12 cellular contexts compared by ENCODE assay signal in genomic region chr11:83161610-83162199, GRCh38. TPM values are rescaled to one million over a fixed set of nuclear protein-coding genes. Genes with fewer than 3 reads are reported as not detected.
DNase-seq lines count a peak whose midpoint lies in the region; ATAC-seq, FAIRE-seq and TF ChIP-seq lines count a peak whose summit lies in the region.
"Had no signal": no experiment of that assay in that cellular context is flagged by ENCODE, and none has a peak within 500 bp of the region (broad histone marks: within the 10 kb centered on the region; RNA-seq: fewer than 3 reads in every experiment).

No MANE protein-coding gene starts in this region.

- peaks cover 80% of the 10 kb centered on the region for H3K36me3 Mint-ChIP-seq in effector memory CD8-positive, alpha-beta T cell (ENCODE audit: insufficient read depth)

- TF ChIP-seq CTCF in PC-3 (conservative IDR thresholded peaks at IDR 0.05; ENCODE audit: low read depth, low read length) (no peak), psoas muscle (IDR thresholded peaks at IDR 0.05) (no peak)

- no peak overlapping the region for H2AFZ ChIP-seq in PC-3 (ENCODE audit: low read length)

- ATAC-seq in PC-3 (no peak), psoas muscle (no peak), Right ventricle myocardium inferior (no peak)
- ATAC-seq in effector memory CD8-positive, alpha-beta T cell (replicated peaks): no peak
- ATAC-seq: body of pancreas had no signal

- in situ Hi-C loops in ACHN (cut with HindIII; ENCODE audit: low pct_ligation_motif_present, low pct_unique_long_range_greater_than_20kb, low sequenced_read_pairs): no loop called here

- DNase-seq in GM18507 (ENCODE audit: extremely low spot score, insufficient read length, low read depth) (no peak), PC-3 (no peak), psoas muscle (no peak), ACHN (no peak), cortex of kidney (lab: John Stamatoyannopoulos, UW) (no peak), Right ventricle myocardium inferior (ENCODE audit: missing footprints) (no peak)
- no peak for DNase-seq in effector memory CD8-positive, alpha-beta T cell
- no peak for DNase-seq in stimulated activated CD4-positive, alpha-beta T cell treated with anti-CD3 and anti-CD28 coated beads, Interleukin-15, amount 100 ng/mL, for 24 hours
- DNase-seq: activated CD4-positive, CD25-positive, alpha-beta regulatory T cell; body of pancreas had no signal

- H3K4me3 ChIP-seq in PC-3 (ENCODE audit: low read length): no peak overlapping the region
- H3K4me3 ChIP-seq in psoas muscle: peak overlapping the region; percentile 94
- H3K4me3 ChIP-seq: body of pancreas had no signal

- peak overlapping the region; percentile 88 for H3K4me2 ChIP-seq in PC-3 (ENCODE audit: low read length)

- H3K9me2 ChIP-seq in PC-3 (replicated peaks; ENCODE audit: low read length): no peaks in the 10 kb centered on the region

- BruUV-seq in PC-3 (replicated peaks; lab: Mats Ljungman, UMichigan): no TSS peak

- no peaks in the 10 kb centered on the region for H3K9me3 Mint-ChIP-seq in effector memory CD8-positive, alpha-beta T cell

- H3K27me3 ChIP-seq in PC-3 (ENCODE audit: low read length) (no peaks in the 10 kb centered on the region), psoas muscle (ENCODE audit: insufficient read depth in 3 of 3, low read length in 2 of 3) (no peaks in the 10 kb centered on the region)
- H3K27me3 ChIP-seq: body of pancreas had no signal

- CTCF ChIA-PET in PC-3 (lab: Charles Lee): no interaction called here

- H4K20me1 ChIP-seq in PC-3 (ENCODE audit: low read length): peaks cover 50% of the 10 kb centered on the region

- no peak overlapping the region for H3K9ac ChIP-seq in PC-3 (ENCODE audit: low read length)

- intact Hi-C loops in PC-3 (cut with micrococcal nuclease) (no loop called here), psoas muscle (cut with DNase I) (no loop called here), Right ventricle myocardium inferior (cut with DNase I) (no loop called here)

- FAIRE-seq in GM18507 (lab: Jason Lieb, UNC): peak; percentile 59
- FAIRE-seq: frontal cortex had no signal

- peaks cover 10% of the 10 kb centered on the region for H3F3A ChIP-seq in PC-3 (ENCODE audit: low read length, unreplicated experiment)

- H3K9me3 ChIP-seq in PC-3 (ENCODE audit: low read length) (no peaks in the 10 kb centered on the region), psoas muscle (no peaks in the 10 kb centered on the region)
- H3K9me3 ChIP-seq: body of pancreas, thoracic aorta had no signal

- H3K79me2 ChIP-seq in PC-3 (ENCODE audit: low read length): peaks cover 95% of the 10 kb centered on the region

- H3K27ac Mint-ChIP-seq in effector memory CD8-positive, alpha-beta T cell: peak overlapping the region; percentile 77 to 99

- POLR2A ChIA-PET in PC-3 (lab: Charles Lee; ENCODE audit: unreplicated experiment): interaction anchor here (0.6 kb wide), 1 partner anchor 145 kb away, joined by 3 read pairs; no protein-coding TSS in a partner anchor

- peaks cover 15% of the 10 kb centered on the region for H3K4me1 ChIP-seq in PC-3 (ENCODE audit: insufficient read depth, low read length)
- peaks cover 41% of the 10 kb centered on the region for H3K4me1 ChIP-seq in psoas muscle

- H3K4me3 Mint-ChIP-seq in effector memory CD8-positive, alpha-beta T cell: peak overlapping the region; percentile 96 to 100

- H3K27ac ChIP-seq in PC-3 (ENCODE audit: low read length): no peak overlapping the region
- peak overlapping the region; percentile 13 for H3K27ac ChIP-seq in psoas muscle

- H3K36me3 ChIP-seq in PC-3 (ENCODE audit: low read depth, low read length): peaks cover 67% of the 10 kb centered on the region
- H3K36me3 ChIP-seq in psoas muscle (ENCODE audit: insufficient read depth in 1 of 2, low read depth in 1 of 2): peaks cover 3 to 60% of the 10 kb centered on the region in 2 donors

- peaks cover 30 to 56% of the 10 kb centered on the region in 2 donors for H3K4me1 Mint-ChIP-seq in effector memory CD8-positive, alpha-beta T cell (ENCODE audit: low read depth in 2 of 2)

- WGBS in psoas muscle, 3 donors: 30 to 34% (median 30%) methylated on average over 1 of the region's 1 CpG

- H3K27me3 Mint-ChIP-seq in effector memory CD8-positive, alpha-beta T cell: no peaks in the 10 kb centered on the region

RNA-seq across cellular contexts. Expression of gene PCF11, which starts 4.8 kb away (rescaled TPM):
- total RNA-seq in PC-3 (2014; rRNA removed): 41.7 and 42.1 TPM in 2 replicates
- 10 to 100 TPM; 31.4 to 57.4 (median 47.3) TPM for total RNA-seq in psoas muscle
- polyA plus RNA-seq in psoas muscle: 10 to 100 TPM; 19.2 to 29.6 (median 25.3) TPM
- total RNA-seq in Right ventricle myocardium inferior: 24.5 TPM

RNA-seq across cellular contexts. Expression of gene ANKRD42, which starts 31.8 kb away (rescaled TPM):
- total RNA-seq in PC-3 (2014; rRNA removed): 6.6 and 11.2 TPM in 2 replicates
- 1 to 10 TPM; 3.6 to 4.6 (median 3.7) TPM for total RNA-seq in psoas muscle
- 1 to 10 TPM; 1.6 to 9.1 (median 3.0) TPM for polyA plus RNA-seq in psoas muscle
- 4.7 TPM for total RNA-seq in Right ventricle myocardium inferior
